Comparison of ENCODE assay signal across 25 cellular contexts in the genomic region with DNA sequence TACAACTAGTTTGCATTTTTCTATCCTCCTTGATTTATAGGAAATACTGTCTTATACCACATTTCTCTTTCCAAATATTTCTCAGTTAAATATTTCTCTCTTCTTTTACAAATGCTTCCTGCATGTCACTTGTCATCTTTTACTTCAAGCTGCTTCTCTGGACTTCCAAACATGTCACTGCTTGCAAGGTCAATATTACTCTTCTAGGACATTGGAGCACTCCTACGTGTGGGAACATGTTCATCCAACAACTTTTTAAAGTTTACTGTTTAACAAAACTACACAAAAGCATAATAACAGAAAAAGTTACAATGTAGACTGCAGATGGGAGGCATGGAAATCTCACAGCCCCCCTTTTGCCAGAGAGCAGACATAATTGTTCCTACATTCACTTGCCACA. TPM values are rescaled to one million over a fixed set of nuclear protein-coding genes. Genes with fewer than 3 reads are reported as not detected.
DNase-seq lines count a peak whose midpoint lies in the region; TF ChIP-seq lines count a peak whose summit lies in the region.
"Had no signal": no experiment of that assay in that cellular context is flagged by ENCODE, and none has a peak within 500 bp of the region (broad histone marks: within the 10 kb centered on the region; RNA-seq: fewer than 3 reads in every experiment).

No MANE protein-coding gene starts in this region.

- no peak for TF ChIP-seq CTCF in mammary epithelial cell (conservative IDR thresholded peaks at IDR 0.05 in 1 of 2, IDR thresholded peaks at IDR 0.05 in 1 of 2; ENCODE audit: extremely low read depth in 1 of 2, insufficient read depth in 1 of 2, low read depth in 1 of 2, low read length in 2 of 2)
- no peak for TF ChIP-seq CTCF in breast epithelium (IDR thresholded peaks at IDR 0.05)
- TF ChIP-seq CTCF in prostate gland (IDR thresholded peaks at IDR 0.05), result no peak

- DNase-seq in mammary epithelial cell, result peak; percentile 20
- DNase-seq in breast epithelium (ENCODE audit: low spot score in 2 of 2), result no peak
- DNase-seq in epithelial cell of prostate (ENCODE audit: low read depth, low spot score), result peak; percentile 5
- DNase-seq in prostate gland (ENCODE audit: low spot score), result peak; percentile 19
- DNase-seq in NCI-H1092 (lab: John Stamatoyannopoulos, UW), result no peak
- DNase-seq in amygdala (lab: John Stamatoyannopoulos, UW), result no peak
- DNase-seq: ACHN; BE2C; C1 segment of cervical spinal cord; CD4-positive, alpha-beta memory T cell; CD4-positive, CD25-positive, alpha-beta regulatory T cell; CD8-positive, alpha-beta memory T cell; COR-L47; DMS 273 treated with DMSO at 0.1 percent for 48 hours; DMS153; DMS53; DMS79; DND-41; EL; GDM1 had no signal

- 10% methylated on average over 1 of the region's 1 CpG for WGBS in mammary epithelial cell (ENCODE audit: low coverage, missing lambda C conversion rate)
- WGBS in prostate gland, result 39% methylated on average over 1 of the region's 1 CpG

- no peaks in the 10 kb centered on the region for H3K79me2 ChIP-seq in mammary epithelial cell (ENCODE audit: insufficient read depth, low read length)

- H3K36me3 ChIP-seq in mammary epithelial cell (ENCODE audit: insufficient read depth, low read length) (no peaks in the 10 kb centered on the region), breast epithelium (no peaks in the 10 kb centered on the region), prostate gland (no peaks in the 10 kb centered on the region)
- H3K36me3 ChIP-seq: BE2C, BLaER1 had no signal

- peak overlapping the region; percentile 32 for H3K4me2 ChIP-seq in mammary epithelial cell (ENCODE audit: insufficient read depth, low read depth, low read length)
- H3K4me2 ChIP-seq: BLaER1 had no signal

- in situ Hi-C loops in mammary epithelial cell (cut with MboI; ENCODE audit: low sequenced_read_pairs in 2 of 2), result no loop called here

- peaks cover 5% of the 10 kb centered on the region for H3K9me3 ChIP-seq in mammary epithelial cell (replicated peaks; ENCODE audit: insufficient read depth, low read length)
- H3K9me3 ChIP-seq in breast epithelium, result peaks cover 0 to 3% of the 10 kb centered on the region in 2 donors
- no peaks in the 10 kb centered on the region for H3K9me3 ChIP-seq in prostate gland
- H3K9me3 ChIP-seq: BE2C had no signal

- dilution Hi-C loops in mammary epithelial cell (cut with HindIII; ENCODE audit: low sequenced_read_pairs), result no loop called here

- CTCF ChIA-PET in mammary epithelial cell (lab: Charles Lee; ENCODE audit: low non-redundant PET), result no interaction called here

- no peaks in the 10 kb centered on the region for H4K20me1 ChIP-seq in mammary epithelial cell (ENCODE audit: insufficient read depth, low read length)
- H4K20me1 ChIP-seq: BLaER1 had no signal

- TF ChIP-seq POLR2A in breast epithelium (IDR thresholded peaks at IDR 0.05), result no peak
- no peak for TF ChIP-seq POLR2A in prostate gland (IDR thresholded peaks at IDR 0.05)

- H3K4me1 ChIP-seq in mammary epithelial cell (ENCODE audit: insufficient read depth, low read length), result peaks cover 7% of the 10 kb centered on the region
- no peaks in the 10 kb centered on the region for H3K4me1 ChIP-seq in breast epithelium
- H3K4me1 ChIP-seq in prostate gland (replicated peaks), result no peaks in the 10 kb centered on the region
- H3K4me1 ChIP-seq: BE2C, BLaER1 had no signal

- H3K27ac ChIP-seq in mammary epithelial cell (ENCODE audit: insufficient read depth, low read depth, low read length) (no peak overlapping the region), breast epithelium (no peak overlapping the region), epithelial cell of prostate (no peak overlapping the region), prostate gland (no peak overlapping the region)
- H3K27ac ChIP-seq: 22Rv1, BLaER1 had no signal

- intact Hi-C loops in mammary epithelial cell (cut with micrococcal nuclease), result no loop called here
- intact Hi-C loops in breast epithelium (cut with DNase I; ENCODE audit: low total_unique reads), result loop anchor here (5.0 kb wide), 1 partner anchor 336 kb away; no protein-coding TSS in a partner anchor
- intact Hi-C loops in prostate gland (cut with DNase I), result no loop called here

- H2AFZ ChIP-seq in mammary epithelial cell (ENCODE audit: low read depth, low read length), result no peak overlapping the region

- H3K27me3 ChIP-seq in mammary epithelial cell (ENCODE audit: insufficient read depth, low read length), result no peaks in the 10 kb centered on the region
- no peaks in the 10 kb centered on the region for H3K27me3 ChIP-seq in breast epithelium
- no peaks in the 10 kb centered on the region for H3K27me3 ChIP-seq in prostate gland (replicated peaks; ENCODE audit: insufficient read depth)
- H3K27me3 ChIP-seq: BE2C, BLaER1 had no signal

- H3K9ac ChIP-seq in mammary epithelial cell (ENCODE audit: insufficient read depth, low read length), result no peak overlapping the region
- H3K9ac ChIP-seq: BLaER1 had no signal

- H3K4me3 ChIP-seq in mammary epithelial cell (replicated peaks in 1 of 3; ENCODE audit: insufficient read depth in 1 of 3, low read depth in 2 of 3, low read length in 3 of 3) (no peak overlapping the region), breast epithelium (no peak overlapping the region), prostate gland (no peak overlapping the region)
- H3K4me3 ChIP-seq: BLaER1, GM12878 had no signal

- BruUV-seq in mammary epithelial cell (replicated peaks; lab: Mats Ljungman, UMichigan), result no TSS peak

RNA-seq across cellular contexts. Expression of gene CNTN1, which starts 28.5 kb away (rescaled TPM):
- total RNA-seq in mammary epithelial cell (10 to 100 TPM; 29.7 to 61.1 TPM), breast epithelium (10 to 100 TPM in 1 of 3 donors, 1 to 10 TPM in 2; 1.1 to 16.4 (median 7.2) TPM), prostate gland (10 to 100 TPM; 16.3 to 33.6 TPM)
- 18.0 TPM for polyA plus RNA-seq in mammary epithelial cell
- 10.6 TPM for polyA minus RNA-seq in mammary epithelial cell
- total RNA-seq: CD4-positive, alpha-beta memory T cell; CD4-positive, CD25-positive, alpha-beta regulatory T cell; CD8-positive, alpha-beta memory T cell; G401 had no signal
- polyA plus RNA-seq: CD14-positive monocyte; CD4-positive, alpha-beta memory T cell; CD4-positive, CD25-positive, alpha-beta regulatory T cell; CD8-positive, alpha-beta memory T cell had no signal

Comparison
In these comparisons a context has a peak if more than half of its experiments do, and no peak if none do; other contexts are left out.
1. DNase-seq: peak in mammary epithelial cell (single experiment), epithelial cell of prostate (single experiment) and prostate gland (single experiment); none in breast epithelium (0 of 2), NCI-H1092 (single experiment) and amygdala (0 of 56).